ENCODE assay signal across 12 cellular contexts in the genomic region with DNA sequence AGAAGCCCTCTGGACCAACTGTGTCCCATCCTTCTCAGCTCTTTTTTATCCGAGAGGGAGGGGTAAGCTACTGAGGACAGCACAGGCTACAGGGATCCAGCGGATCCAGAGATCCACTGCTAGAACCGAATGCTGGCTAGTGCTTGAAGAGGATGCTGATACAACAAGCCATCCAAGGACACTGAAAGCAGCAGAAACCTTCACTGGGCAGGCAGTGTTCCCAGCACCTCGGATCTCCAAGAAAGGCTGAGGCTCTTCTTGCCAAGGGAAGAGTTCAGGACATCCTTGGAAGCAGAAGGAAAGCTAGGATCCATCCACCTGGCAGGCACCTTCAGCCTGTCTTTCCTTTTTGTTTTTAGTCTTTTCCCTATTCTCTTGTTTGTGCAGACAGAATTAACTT. TPM values are rescaled to one million over a fixed set of nuclear protein-coding genes. Genes with fewer than 3 reads are reported as not detected.
DNase-seq lines count a peak whose midpoint lies in the region; ATAC-seq, FAIRE-seq and TF ChIP-seq lines count a peak whose summit lies in the region.
"Had no signal": no experiment of that assay in that cellular context is flagged by ENCODE, and none has a peak within 500 bp of the region (broad histone marks: within the 10 kb centered on the region; RNA-seq: fewer than 3 reads in every experiment).

No MANE protein-coding gene starts in this region.

- TF ChIP-seq EP300 in H1 (IDR thresholded peaks at IDR 0.05; ENCODE audit: borderline replicate concordance in 1 of 2, low read depth in 2 of 2, low read length in 2 of 2), result no peak

- POLR2A ChIA-PET in H1 (lab: Charles Lee; ENCODE audit: partially characterized antibody), result interaction anchor here (0.9 to 1.4 kb wide), 6 partner anchors 11 to 262 kb away, joined by 3 to 4 read pairs (median 3); partner anchors contain the start of gene MOCOS

- no peak overlapping the region for H4K8ac ChIP-seq in H1 (ENCODE audit: extremely low read depth, insufficient read depth, low read length)

- peaks cover 7% of the 10 kb centered on the region for H3K9me3 Mint-ChIP-seq in GM23338
- peaks cover 7% of the 10 kb centered on the region for H3K9me3 Mint-ChIP-seq in neural progenitor cell
- no peaks in the 10 kb centered on the region for H3K9me3 Mint-ChIP-seq in natural killer cell treated with Interleukin-12 subunit alpha and Interleukin-12 subunit beta and Interleukin-15 and Interleukin-18, amount 100 ng/mL, for 72 hours
- H3K9me3 Mint-ChIP-seq: CD8-positive, alpha-beta T cell had no signal

- no peak overlapping the region for H2BK120ac ChIP-seq in H1 (replicated peaks; ENCODE audit: low read depth, low read length)

- H3K27me3 Mint-ChIP-seq in GM23338 (ENCODE audit: insufficient read depth, low read depth, poor library complexity), result no peaks in the 10 kb centered on the region
- peaks cover 2% of the 10 kb centered on the region for H3K27me3 Mint-ChIP-seq in neural progenitor cell (ENCODE audit: insufficient read depth, low read depth)
- peaks cover 23 to 40% of the 10 kb centered on the region in 2 donors for H3K27me3 Mint-ChIP-seq in natural killer cell treated with Interleukin-12 subunit alpha and Interleukin-12 subunit beta and Interleukin-15 and Interleukin-18, amount 100 ng/mL, for 72 hours

- H3K27ac ChIP-seq in GM23338 (ENCODE audit: low read depth) (no peak overlapping the region), H1 (ENCODE audit: low read depth, low read length) (no peak overlapping the region), neural progenitor cell (no peak overlapping the region)
- H3K27ac ChIP-seq: SJCRH30 had no signal

- H3K4me2 ChIP-seq in GM23338 (no peak overlapping the region), Loucy (ENCODE audit: low read depth, low read length, poor library complexity, severe bottlenecking) (peak overlapping the region; percentile 41), H1 (ENCODE audit: insufficient read depth in 1 of 2, low read depth in 2 of 2, low read length in 2 of 2) (no peak overlapping the region), neural progenitor cell (no peak overlapping the region)

- H3K9me2 ChIP-seq in GM23338 (ENCODE audit: insufficient read depth) (no peaks in the 10 kb centered on the region), Loucy (replicated peaks; ENCODE audit: low read depth, low read length) (no peaks in the 10 kb centered on the region)

- no peak overlapping the region for H3K18ac ChIP-seq in H1 (ENCODE audit: extremely low read depth, low read length)

- H3K79me1 ChIP-seq in H1 (ENCODE audit: low read depth, low read length), result no peaks in the 10 kb centered on the region

- no peaks in the 10 kb centered on the region for H3F3A ChIP-seq in GM23338 (replicated peaks; ENCODE audit: low read depth)
- no peaks in the 10 kb centered on the region for H3F3A ChIP-seq in Loucy (ENCODE audit: low read depth)
- H3F3A ChIP-seq in neural progenitor cell (ENCODE audit: low read depth), result no peaks in the 10 kb centered on the region

- TF ChIP-seq RAD21 in H1 (IDR thresholded peaks at IDR 0.05 in 1 of 2, conservative IDR thresholded peaks at IDR 0.05 in 1 of 2; ENCODE audit: low read depth in 2 of 2, low read length in 2 of 2), result no peak

- FAIRE-seq in H1 (lab: Jason Lieb, UNC), result no peak

- no peaks in the 10 kb centered on the region for H3K79me2 ChIP-seq in GM23338 (replicated peaks; ENCODE audit: insufficient read depth)
- H3K79me2 ChIP-seq in Loucy (ENCODE audit: insufficient read depth, low read length), result no peaks in the 10 kb centered on the region
- no peaks in the 10 kb centered on the region for H3K79me2 ChIP-seq in H1 (ENCODE audit: control insufficient read depth in 1 of 2, insufficient read depth in 2 of 2, low read length in 2 of 2)
- H3K79me2 ChIP-seq in neural progenitor cell (ENCODE audit: low read depth), result no peaks in the 10 kb centered on the region

- 81% methylated on average over 4 of the region's 4 CpGs; no CpG with 5 or more reads in 1 of the 2 experiments for WGBS in H1 (ENCODE audit: extremely low coverage in 1 of 2, insufficient coverage in 1 of 2, insufficient read length in 1 of 2, insufficient replicate concordance in 2 of 2, low coverage in 1 of 2, low lambda C conversion rate in 2 of 2, missing lambda C conversion rate in 1 of 2), 2 experiments

- no peak overlapping the region for H3K56ac ChIP-seq in H1 (replicated peaks; ENCODE audit: insufficient read length, low read depth, low read length)

- no peak overlapping the region for H2BK12ac ChIP-seq in H1 (ENCODE audit: low read depth, low read length)

- H3K4me1 Mint-ChIP-seq in GM23338, result peaks cover 2% of the 10 kb centered on the region; the same call in 2 of the 3 replicates
- no peaks in the 10 kb centered on the region for H3K4me1 Mint-ChIP-seq in neural progenitor cell
- H3K4me1 Mint-ChIP-seq in natural killer cell treated with Interleukin-12 subunit alpha and Interleukin-12 subunit beta and Interleukin-15 and Interleukin-18, amount 100 ng/mL, for 72 hours (ENCODE audit: low read depth in 2 of 2), result no peaks in the 10 kb centered on the region

- no peak overlapping the region for H2AK5ac ChIP-seq in H1 (ENCODE audit: low read depth, low read length)

- no peak overlapping the region for H3K23ac ChIP-seq in H1 (ENCODE audit: insufficient read length)

- no peaks in the 10 kb centered on the region for H3K27me3 ChIP-seq in GM23338 (ENCODE audit: insufficient read depth)
- peaks cover 4% of the 10 kb centered on the region for H3K27me3 ChIP-seq in Loucy (ENCODE audit: insufficient read depth, low read length, poor library complexity, severe bottlenecking)
- peaks cover 0 to 2% (median 0%) of the 10 kb centered on the region in 4 experiments; a peak in 1 of 7 replicates for H3K27me3 ChIP-seq in H1 (replicated peaks in 1 of 4; ENCODE audit: control insufficient read depth in 3 of 4, extremely low read depth in 1 of 4, insufficient read depth in 3 of 4, low read length in 3 of 4)
- peaks cover 7% of the 10 kb centered on the region for H3K27me3 ChIP-seq in neural progenitor cell
- H3K27me3 ChIP-seq: SJCRH30 had no signal

- no peaks in the 10 kb centered on the region for H3K23me2 ChIP-seq in H1 (ENCODE audit: low read depth, low read length)

- H2AFZ ChIP-seq in GM23338, result no peak overlapping the region
- 0 out of 2 replicates have a peak overlapping the region, but pooled peaks have one; percentile 25 for H2AFZ ChIP-seq in Loucy (ENCODE audit: low read length)
- H2AFZ ChIP-seq in H1 (ENCODE audit: low read length), result peak overlapping the region; percentile 84; the same call in 1 of the 2 replicates
- H2AFZ ChIP-seq in neural progenitor cell (replicated peaks), result peak overlapping the region; percentile 83

- H3K4me3 Mint-ChIP-seq in GM23338, result no peak overlapping the region
- no peak overlapping the region for H3K4me3 Mint-ChIP-seq in neural progenitor cell
- H3K4me3 Mint-ChIP-seq in natural killer cell treated with Interleukin-12 subunit alpha and Interleukin-12 subunit beta and Interleukin-15 and Interleukin-18, amount 100 ng/mL, for 72 hours, result no peak overlapping the region
- H3K4me3 Mint-ChIP-seq: CD8-positive, alpha-beta T cell; IgD-negative memory B cell had no signal

- H4K91ac ChIP-seq in H1 (replicated peaks; ENCODE audit: insufficient read length, low read length), result no peak overlapping the region

- CTCF ChIA-PET in H1 (lab: Charles Lee; ENCODE audit: partially characterized antibody), result interaction anchor here (0.6 to 6.6 kb wide), 50 partner anchors 9 to 658 kb away, joined by 3 to 35 read pairs (median 4); partner anchors contain the start of genes ELP2, MOCOS and SLC39A6

- DNase-seq in GM23338 (ENCODE audit: low spot score) (no peak), H1 (ENCODE audit: low read depth in 1 of 2, low spot score in 2 of 2) (no peak), neural progenitor cell (ENCODE audit: low spot score) (no peak), Kasumi-1 (lab: John Stamatoyannopoulos, UW) (no peak), GM19238 (ENCODE audit: insufficient read length, low spot score) (no peak)
- no peak for DNase-seq in natural killer cell treated with Interleukin-12 subunit alpha and Interleukin-12 subunit beta and Interleukin-15 and Interleukin-18, amount 100 ng/mL, for 72 hours (ENCODE audit: low spot score)

- no peak for TF ChIP-seq POLR2A in H1 (IDR thresholded peaks at IDR 0.05; ENCODE audit: control extremely low read depth in 1 of 2, low read depth in 2 of 2, low read length in 2 of 2)

- H3K4me1 ChIP-seq in GM23338 (ENCODE audit: insufficient read depth) (no peaks in the 10 kb centered on the region), Loucy (ENCODE audit: insufficient read depth, low read length, poor library complexity, severe bottlenecking) (no peaks in the 10 kb centered on the region), H1 (replicated peaks in 1 of 4; ENCODE audit: control insufficient read depth in 3 of 4, insufficient read depth in 4 of 4, low read length in 3 of 4) (no peaks in the 10 kb centered on the region), neural progenitor cell (no peaks in the 10 kb centered on the region)
- H3K4me1 ChIP-seq: HAP-1, SJCRH30 had no signal

- no peak overlapping the region for H4K5ac ChIP-seq in H1 (ENCODE audit: insufficient read length, low read depth, low read length)

- no peak overlapping the region for H3K4ac ChIP-seq in H1 (replicated peaks; ENCODE audit: insufficient read length, low read depth, low read length)

- TF ChIP-seq CTCF in GM23338 (conservative IDR thresholded peaks at IDR 0.05; ENCODE audit: low read depth in 2 of 2) (no peak), Loucy (conservative IDR thresholded peaks at IDR 0.05; ENCODE audit: low read length) (no peak), H1 (IDR thresholded peaks at IDR 0.05; ENCODE audit: control extremely low read depth in 1 of 3, insufficient read depth in 1 of 3, low read depth in 1 of 3, low read length in 3 of 3) (no peak), neural progenitor cell (IDR thresholded peaks at IDR 0.05) (no peak)

- no peak overlapping the region for H2BK15ac ChIP-seq in H1 (ENCODE audit: low read length)

- ATAC-seq in GM23338 (peak; percentile 31), GM19455 (IDR thresholded peaks at IDR 0.05; ENCODE audit: unreplicated experiment) (no peak)
- ATAC-seq in natural killer cell treated with Interleukin-12 subunit alpha and Interleukin-12 subunit beta and Interleukin-15 and Interleukin-18, amount 100 ng/mL, for 72 hours, result no peak

- H3K4me3 ChIP-seq in GM23338 (no peak overlapping the region), Loucy (ENCODE audit: low read length, poor library complexity, severe bottlenecking) (no peak overlapping the region), H1 (ENCODE audit: extremely low read depth in 1 of 4, insufficient read depth in 2 of 4, low read depth in 3 of 4, low read length in 4 of 4) (no peak overlapping the region), neural progenitor cell (no peak overlapping the region)
- H3K4me3 ChIP-seq: HAP-1, SJCRH30 had no signal

- H3K14ac ChIP-seq in H1 (ENCODE audit: insufficient read length), result no peak overlapping the region

- H3K36me3 ChIP-seq in GM23338 (ENCODE audit: insufficient read depth) (no peaks in the 10 kb centered on the region), Loucy (ENCODE audit: insufficient read depth, low read length) (no peaks in the 10 kb centered on the region), H1 (ENCODE audit: control insufficient read depth in 2 of 4, insufficient read depth in 4 of 4, low read length in 3 of 4) (no peaks in the 10 kb centered on the region), neural progenitor cell (peaks cover 6% of the 10 kb centered on the region)
- H3K36me3 ChIP-seq: HAP-1, SJCRH30 had no signal

- H4K20me1 ChIP-seq in GM23338 (replicated peaks; ENCODE audit: insufficient read depth), result no peaks in the 10 kb centered on the region
- no peaks in the 10 kb centered on the region for H4K20me1 ChIP-seq in Loucy (ENCODE audit: insufficient read depth, low read length, poor library complexity, severe bottlenecking)
- H4K20me1 ChIP-seq in H1 (replicated peaks in 1 of 2; ENCODE audit: control insufficient read depth in 1 of 2, insufficient read depth in 2 of 2, low read length in 2 of 2), result no peaks in the 10 kb centered on the region
- H4K20me1 ChIP-seq in neural progenitor cell (ENCODE audit: low read depth), result no peaks in the 10 kb centered on the region

- H3K36me3 Mint-ChIP-seq in GM23338 (ENCODE audit: low read depth), result no peaks in the 10 kb centered on the region; the same call in 2 of the 3 replicates
- no peaks in the 10 kb centered on the region for H3K36me3 Mint-ChIP-seq in neural progenitor cell
- no peaks in the 10 kb centered on the region for H3K36me3 Mint-ChIP-seq in natural killer cell treated with Interleukin-12 subunit alpha and Interleukin-12 subunit beta and Interleukin-15 and Interleukin-18, amount 100 ng/mL, for 72 hours
- H3K36me3 Mint-ChIP-seq: CD8-positive, alpha-beta T cell had no signal

- no peak overlapping the region for H2BK5ac ChIP-seq in H1 (ENCODE audit: low read depth, low read length)

- H2BK20ac ChIP-seq in H1 (ENCODE audit: low read length), result no peak overlapping the region

- H3K9me3 ChIP-seq in Loucy (ENCODE audit: insufficient read depth, low read depth, low read length) (no peaks in the 10 kb centered on the region), H1 (ENCODE audit: insufficient read depth in 2 of 2, low read depth in 1 of 2, low read length in 1 of 2) (0 out of 4 replicates have a peak, but pooled peaks cover 0 to 3% of the 10 kb centered on the region in 2 experiments), neural progenitor cell (ENCODE audit: low read depth) (peaks cover 7% of the 10 kb centered on the region)
- H3K9me3 ChIP-seq: SJCRH30 had no signal

- H3K27ac Mint-ChIP-seq in GM23338, result no peak overlapping the region
- H3K27ac Mint-ChIP-seq in neural progenitor cell, result no peak overlapping the region
- no peak overlapping the region for H3K27ac Mint-ChIP-seq in natural killer cell treated with Interleukin-12 subunit alpha and Interleukin-12 subunit beta and Interleukin-15 and Interleukin-18, amount 100 ng/mL, for 72 hours
- H3K27ac Mint-ChIP-seq: CD8-positive, alpha-beta T cell had no signal

- H3K9ac ChIP-seq in Loucy (ENCODE audit: low read depth, low read length, poor library complexity, severe bottlenecking) (no peak overlapping the region), H1 (replicated peaks in 1 of 4; ENCODE audit: extremely low read depth in 1 of 4, low read depth in 3 of 4, low read length in 3 of 4) (no peak overlapping the region), neural progenitor cell (no peak overlapping the region)

RNA-seq across cellular contexts. Expression of gene FHOD3, which starts 13.2 kb away (rescaled TPM):
- total RNA-seq in GM23338 (2014; rRNA removed; shearing (Covaris generic)), result 7.1 and 8.7 TPM in 2 replicates
- 2.4 and 2.7 TPM in 2 replicates for polyA plus RNA-seq in GM23338 (2016; fragmentation: Nextera tagmentation; extraction: Ambion mirVana)
- 10.5 TPM in 2 replicates for total RNA-seq in H1 (2021; fragmentation: NEBNext Ultra II Directional; extraction: Animal tissue kit (Norgen Biotek cat#: 25700))
- 7.6 and 9.7 TPM in 2 replicates for polyA plus RNA-seq in H1 (2011; rRNA removed)
- 10.6 TPM for polyA plus RNA-seq in H1 (2011; cell fraction: cytosol; rRNA removed)
- 14.4 TPM for polyA plus RNA-seq in H1 (2011; cell fraction: nucleus; rRNA removed)
- polyA plus RNA-seq in H1 (2012, experiment 1 of 2), result 9.2 to 11.9 TPM (median 11.0 TPM) in 4 replicates
- polyA plus RNA-seq in H1 (2012, experiment 2 of 2), result 3.0 TPM
- polyA plus RNA-seq in H1 (2013, experiment 1 of 2), result 3.7 TPM
- 4.7 TPM for polyA plus RNA-seq in H1 (2013, experiment 2 of 2)
- polyA minus RNA-seq in H1 (2011; rRNA and poly(A)+ RNA removed), result 10.0 and 10.7 TPM in 2 replicates
- polyA minus RNA-seq in H1 (2011; cell fraction: cytosol; rRNA and poly(A)+ RNA removed), result 6.8 TPM
- polyA minus RNA-seq in H1 (2011; cell fraction: nucleus; rRNA and poly(A)+ RNA removed), result 20.7 TPM
- total RNA-seq in neural progenitor cell (ENCODE audit: low replicate concordance), result 69.7 and 70.2 TPM in 2 replicates
- not detected for total RNA-seq in natural killer cell treated with Interleukin-12 subunit alpha and Interleukin-12 subunit beta and Interleukin-15 and Interleukin-18, amount 100 ng/mL, for 72 hours
- total RNA-seq: CD8-positive, alpha-beta T cell had no signal
- polyA plus RNA-seq: IgD-negative memory B cell had no signal
